Comparison of ENCODE assay signal across 9 cellular contexts in the genomic region with DNA sequence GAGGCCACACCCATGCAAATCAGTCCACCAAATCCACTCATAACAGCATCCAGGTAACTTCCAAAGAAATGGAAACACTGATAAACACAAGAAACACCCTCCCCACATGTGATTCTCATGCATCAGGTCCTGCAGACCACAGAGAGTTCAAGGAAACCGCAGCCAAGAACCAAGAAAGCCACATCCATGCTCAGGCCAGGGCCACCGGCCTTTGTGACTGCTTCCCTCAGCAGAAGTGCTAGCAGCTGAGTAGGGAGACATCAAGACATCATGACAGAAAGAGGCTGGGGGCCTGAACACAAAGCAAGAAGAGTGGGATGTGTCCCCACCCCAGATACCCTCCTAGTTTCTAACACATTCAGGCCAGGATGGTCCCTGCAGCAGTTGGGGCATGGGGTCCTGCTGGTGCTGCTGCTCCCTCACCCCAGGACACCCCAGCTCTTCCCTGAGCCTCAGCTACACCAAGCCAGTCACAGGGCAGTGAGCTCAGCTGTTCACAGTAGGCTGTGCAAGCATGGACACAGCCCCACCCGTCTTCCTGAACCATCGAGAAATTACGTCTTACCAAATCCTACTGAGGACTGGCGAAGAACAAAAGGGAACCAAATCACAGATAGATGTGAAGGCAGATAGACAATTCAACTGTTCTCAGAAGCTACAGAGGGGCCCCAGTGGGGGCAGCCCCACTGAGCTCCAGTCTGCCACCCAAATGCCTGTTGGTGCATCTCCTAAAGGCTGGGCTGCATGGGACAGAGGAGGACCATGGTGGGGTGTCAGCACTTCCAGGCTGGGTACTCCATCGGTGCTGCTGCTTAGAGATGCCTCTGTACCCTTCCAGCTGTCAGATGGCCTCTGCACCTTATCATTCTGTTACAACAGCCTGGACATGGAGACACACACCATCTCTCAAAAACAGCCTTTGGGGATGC.
A peak's percentile ranks its signal among the peaks of the same experiment; 100 is the strongest.
DNase-seq lines count a peak whose midpoint lies in the region; ATAC-seq and TF ChIP-seq lines count a peak whose summit lies in the region.
"Had no signal": no experiment of that assay in that cellular context is flagged by ENCODE, and none has a peak within 500 bp of the region (broad histone marks: within the 10 kb centered on the region; RNA-seq: fewer than 3 reads in every experiment).

No MANE protein-coding gene starts in this region.

- no peaks in the 10 kb centered on the region for H3K36me3 ChIP-seq in Caco-2 (ENCODE audit: control insufficient read depth, insufficient read depth, low read length)

- peaks cover 12% of the 10 kb centered on the region for H3K36me3 Mint-ChIP-seq in T-helper 2 cell treated with Interferon-gamma antibody and Interleukin-4, amounts not matched to agents 5 μg/mL and 100 μg/mL, for 36 hours (ENCODE audit: low read depth)
- no peaks in the 10 kb centered on the region for H3K36me3 Mint-ChIP-seq in natural killer cell treated with Interleukin-12 subunit alpha and Interleukin-12 subunit beta and Interleukin-15 and Interleukin-18, amount 100 ng/mL, for 72 hours
- no peaks in the 10 kb centered on the region for H3K36me3 Mint-ChIP-seq in HFFc6 (ENCODE audit: low read depth)
- H3K36me3 Mint-ChIP-seq in Caco-2 (ENCODE audit: insufficient read depth, unreplicated experiment) = no peaks in the 10 kb centered on the region

- H3K27me3 Mint-ChIP-seq in T-helper 2 cell treated with Interferon-gamma antibody and Interleukin-4, amounts not matched to agents 5 μg/mL and 100 μg/mL, for 36 hours (ENCODE audit: low read depth) = no peaks in the 10 kb centered on the region
- peaks cover 0 to 19% of the 10 kb centered on the region in 2 donors for H3K27me3 Mint-ChIP-seq in natural killer cell treated with Interleukin-12 subunit alpha and Interleukin-12 subunit beta and Interleukin-15 and Interleukin-18, amount 100 ng/mL, for 72 hours
- H3K27me3 Mint-ChIP-seq in HFFc6 (ENCODE audit: insufficient read depth) = no peaks in the 10 kb centered on the region
- H3K27me3 Mint-ChIP-seq in Caco-2 (ENCODE audit: insufficient read depth, unreplicated experiment) = no peaks in the 10 kb centered on the region

- CTCF ChIA-PET in Caco-2 (lab: Charles Lee) = no interaction called here

- no peak for TF ChIP-seq CTCF in GM13977 (IDR thresholded peaks at IDR 0.05; ENCODE audit: extremely low read depth, insufficient read depth, missing control alignments)
- TF ChIP-seq CTCF in HFFc6 (IDR thresholded peaks at IDR 0.05) = no peak
- no peak for TF ChIP-seq CTCF in Caco-2 (IDR thresholded peaks at IDR 0.05; ENCODE audit: insufficient read depth in 1 of 2, low read depth in 1 of 2, low read length in 1 of 2, severe bottlenecking in 1 of 2, unreplicated experiment in 1 of 2)

- H3K27me3 ChIP-seq in Caco-2 (replicated peaks; ENCODE audit: control insufficient read depth, insufficient read depth, low read length) = no peaks in the 10 kb centered on the region

- in situ Hi-C loops in GM13977 (cut with MboI; ENCODE audit: low pct_unique_long_range_greater_than_20kb, low sequenced_read_pairs, unreplicated experiment) = no loop called here

- H3K4me1 Mint-ChIP-seq in T-helper 2 cell treated with Interferon-gamma antibody and Interleukin-4, amounts not matched to agents 5 μg/mL and 100 μg/mL, for 36 hours (ENCODE audit: low read depth) = peaks cover 37% of the 10 kb centered on the region
- H3K4me1 Mint-ChIP-seq in natural killer cell treated with Interleukin-12 subunit alpha and Interleukin-12 subunit beta and Interleukin-15 and Interleukin-18, amount 100 ng/mL, for 72 hours (ENCODE audit: low read depth in 2 of 2) = peaks cover 33 to 39% of the 10 kb centered on the region in 2 donors
- H3K4me1 Mint-ChIP-seq in HFFc6 (ENCODE audit: low read depth) = no peaks in the 10 kb centered on the region
- no peaks in the 10 kb centered on the region for H3K4me1 Mint-ChIP-seq in Caco-2 (ENCODE audit: low read depth, unreplicated experiment)

- H3K9me3 ChIP-seq in Caco-2 = no peaks in the 10 kb centered on the region

- POLR2A ChIA-PET in Caco-2 (lab: Charles Lee) = no interaction called here

- H3K4me1 ChIP-seq in Caco-2 = no peaks in the 10 kb centered on the region

- no TSS peak for BruUV-seq in Caco-2 (replicated peaks; lab: Mats Ljungman, UMichigan)

- intact Hi-C loops in Caco-2 (cut with micrococcal nuclease; ENCODE audit: unreplicated experiment) = no loop called here

- DNase-seq in GM13977 (ENCODE audit: low spot score) (peak; percentile 74), HFFc6 (no peak), Caco-2 (no peak)
- DNase-seq in T-helper 2 cell treated with Interferon-gamma antibody and Interleukin-4, amounts not matched to agents 5 μg/mL and 100 μg/mL, for 36 hours (ENCODE audit: low spot score) = peak; percentile 53
- DNase-seq in natural killer cell treated with Interleukin-12 subunit alpha and Interleukin-12 subunit beta and Interleukin-15 and Interleukin-18, amount 100 ng/mL, for 72 hours (ENCODE audit: low spot score) = peak; percentile 74
- no peak for DNase-seq in activated naive CD4-positive, alpha-beta T cell treated with anti-CD3 and anti-CD28 coated beads, Interleukin-2, amount 50 U/mL, for 16 hours
- DNase-seq: IMR-90 had no signal

- H3K27ac Mint-ChIP-seq in T-helper 2 cell treated with Interferon-gamma antibody and Interleukin-4, amounts not matched to agents 5 μg/mL and 100 μg/mL, for 36 hours = peak overlapping the region; percentile 58
- peak overlapping the region; percentile 43 to 63 for H3K27ac Mint-ChIP-seq in natural killer cell treated with Interleukin-12 subunit alpha and Interleukin-12 subunit beta and Interleukin-15 and Interleukin-18, amount 100 ng/mL, for 72 hours
- H3K27ac Mint-ChIP-seq in HFFc6 (no peak overlapping the region), Caco-2 (ENCODE audit: unreplicated experiment) (no peak overlapping the region)

- peak overlapping the region; percentile 25 for H3K4me3 Mint-ChIP-seq in T-helper 2 cell treated with Interferon-gamma antibody and Interleukin-4, amounts not matched to agents 5 μg/mL and 100 μg/mL, for 36 hours
- peak overlapping the region; percentile 69 for H3K4me3 Mint-ChIP-seq in natural killer cell treated with Interleukin-12 subunit alpha and Interleukin-12 subunit beta and Interleukin-15 and Interleukin-18, amount 100 ng/mL, for 72 hours
- no peak overlapping the region for H3K4me3 Mint-ChIP-seq in HFFc6
- no peak overlapping the region for H3K4me3 Mint-ChIP-seq in Caco-2 (ENCODE audit: unreplicated experiment)

- H3K9me3 Mint-ChIP-seq in T-helper 2 cell treated with Interferon-gamma antibody and Interleukin-4, amounts not matched to agents 5 μg/mL and 100 μg/mL, for 36 hours = no peaks in the 10 kb centered on the region
- no peaks in the 10 kb centered on the region for H3K9me3 Mint-ChIP-seq in natural killer cell treated with Interleukin-12 subunit alpha and Interleukin-12 subunit beta and Interleukin-15 and Interleukin-18, amount 100 ng/mL, for 72 hours
- H3K9me3 Mint-ChIP-seq in HFFc6 (no peaks in the 10 kb centered on the region), Caco-2 (ENCODE audit: unreplicated experiment) (no peaks in the 10 kb centered on the region)

- H3K4me3 ChIP-seq in Caco-2 (ENCODE audit: low read depth, low read length) = no peak overlapping the region

- ATAC-seq in GM21786 (IDR thresholded peaks at IDR 0.05; ENCODE audit: unreplicated experiment) = peak; percentile 85
- ATAC-seq in natural killer cell treated with Interleukin-12 subunit alpha and Interleukin-12 subunit beta and Interleukin-15 and Interleukin-18, amount 100 ng/mL, for 72 hours = peak; percentile 89 to 93
- no peak for ATAC-seq in HG02798 (IDR thresholded peaks at IDR 0.05; ENCODE audit: poor library complexity, unreplicated experiment)

Comparison
In these comparisons a context has a peak if more than half of its experiments do, and no peak if none do; other contexts are left out.
1. DNase-seq: peak in GM13977 (single experiment), T-helper 2 cell treated with Interferon-gamma antibody and Interleukin-4, amounts not matched to agents 5 μg/mL and 100 μg/mL, for 36 hours (single experiment) and natural killer cell treated with Interleukin-12 subunit alpha and Interleukin-12 subunit beta and Interleukin-15 and Interleukin-18, amount 100 ng/mL, for 72 hours (single experiment); none in HFFc6 (single experiment), Caco-2 (0 of 2) and activated naive CD4-positive, alpha-beta T cell treated with anti-CD3 and anti-CD28 coated beads, Interleukin-2, amount 50 U/mL, for 16 hours (single experiment).
2. H3K27ac Mint-ChIP-seq: peak in T-helper 2 cell treated with Interferon-gamma antibody and Interleukin-4, amounts not matched to agents 5 μg/mL and 100 μg/mL, for 36 hours (single experiment) and natural killer cell treated with Interleukin-12 subunit alpha and Interleukin-12 subunit beta and Interleukin-15 and Interleukin-18, amount 100 ng/mL, for 72 hours (2 of 2); none in HFFc6 (single experiment) and Caco-2 (single experiment).
3. H3K4me3 Mint-ChIP-seq: peak in T-helper 2 cell treated with Interferon-gamma antibody and Interleukin-4, amounts not matched to agents 5 μg/mL and 100 μg/mL, for 36 hours (single experiment) and natural killer cell treated with Interleukin-12 subunit alpha and Interleukin-12 subunit beta and Interleukin-15 and Interleukin-18, amount 100 ng/mL, for 72 hours (single experiment); none in HFFc6 (single experiment) and Caco-2 (single experiment).